In genomic region chr22:42078469-42079318, GRCh38 we compare ENCODE assay signal across 8 cellular contexts. TPM values are rescaled to one million over a fixed set of nuclear protein-coding genes. Genes with fewer than 3 reads are reported as not detected.
DNase-seq lines count a peak whose midpoint lies in the region; ATAC-seq, FAIRE-seq and TF ChIP-seq lines count a peak whose summit lies in the region.

No MANE protein-coding gene starts in this region.

- peaks cover 3% of the 10 kb centered on the region; the same call in 1 of the 3 replicates for H3K4me1 ChIP-seq in A549

- TF ChIP-seq CTCF in A549 (IDR thresholded peaks at IDR 0.05) (no peak), nephron progenitor cell (IDR thresholded peaks at IDR 0.05) (no peak)

- DNase-seq in A549 (ENCODE audit: low read depth in 1 of 2, low spot score in 1 of 2) (no peak), SHP77 treated with DMSO at 0.1 percent for 48 hours (lab: John Stamatoyannopoulos, UW) (peak; percentile 12), nephron progenitor cell (no peak), EL (no peak)

- peak overlapping the region; percentile 98 for H3K27ac Mint-ChIP-seq in nephron progenitor cell

- H3K4me1 Mint-ChIP-seq in nephron progenitor cell, result peaks cover 57% of the 10 kb centered on the region

- CTCF ChIA-PET in A549 (lab: Yijun Ruan, JAX), result interaction anchor here (1.0 to 4.4 kb wide), 4 partner anchors 12 to 366 kb away, joined by 4 to 23 read pairs (median 5); partner anchors contain the start of gene NDUFA6

- H3K4me3 ChIP-seq in A549, result peak overlapping the region; percentile 62

- ATAC-seq in A549, result peak in 1 of 2 experiments; percentile 2; a peak in 2 of 6 replicates
- ATAC-seq in GM21367 (IDR thresholded peaks at IDR 0.05; ENCODE audit: unreplicated experiment), result peak; percentile 1
- peak; percentile 17 for ATAC-seq in esophagus mucosa
- no peak for ATAC-seq in HG02884 (IDR thresholded peaks at IDR 0.05; ENCODE audit: unreplicated experiment)
- no peak for ATAC-seq in GM18511 (IDR thresholded peaks at IDR 0.05; ENCODE audit: unreplicated experiment)

- peaks cover 4% of the 10 kb centered on the region for H3K27me3 Mint-ChIP-seq in nephron progenitor cell (ENCODE audit: low read depth, poor library complexity)

- TF ChIP-seq POLR2A in A549 (IDR thresholded peaks at IDR 0.05; ENCODE audit: low read length), result no peak

- POLR2A ChIA-PET in A549 (lab: Yijun Ruan, JAX), result interaction anchor here (1.0 to 1.7 kb wide), 3 partner anchors 12 to 366 kb away, joined by 3 to 18 read pairs (median 5); partner anchors contain the start of genes NDUFA6 and WBP2NL

- peak overlapping the region; percentile 85 to 92 for H3K27ac ChIP-seq in A549

- H3K9me3 ChIP-seq in A549, result peaks cover 7% of the 10 kb centered on the region; the same call in 1 of the 3 replicates

- H3K36me3 Mint-ChIP-seq in nephron progenitor cell (ENCODE audit: low read depth), result peaks cover 16% of the 10 kb centered on the region

- no peak for TF ChIP-seq RAD21 in A549 (conservative IDR thresholded peaks at IDR 0.05 in 1 of 2, IDR thresholded peaks at IDR 0.05 in 1 of 2)

- no peak for TF ChIP-seq EP300 in A549 (IDR thresholded peaks at IDR 0.05)

- FAIRE-seq in A549 (lab: Jason Lieb, UNC), result no peak

- H3K4me3 Mint-ChIP-seq in nephron progenitor cell, result peak overlapping the region; percentile 96

- H3K9me3 Mint-ChIP-seq in nephron progenitor cell, result no peaks in the 10 kb centered on the region

- H3K4me2 ChIP-seq in A549, result peak overlapping the region; percentile 74

- 92% methylated on average over 18 of the region's 24 CpGs for WGBS in A549 (ENCODE audit: missing lambda C conversion rate)

TF ChIP-seq in A549, 52 proteins besides CTCF, POLR2A, EP300 and RAD21:
- TF ChIP-seq FOSL2 (IDR thresholded peaks at IDR 0.05) (no peak), FOSL2 (CRISPR knock-in tag; IDR thresholded peaks at IDR 0.05) (no peak), KDM1A (IDR thresholded peaks at IDR 0.05; ENCODE audit: low read depth) (no peak), JUN (IDR thresholded peaks at IDR 0.05) (no peak), NR3C1 (IDR thresholded peaks at IDR 0.05) (no peak), ZSCAN20 (CRISPR knock-in tag; IDR thresholded peaks at IDR 0.05) (no peak), MAZ (IDR thresholded peaks at IDR 0.05; ENCODE audit: borderline replicate concordance, low read depth, low read length) (no peak), ESRRA (IDR thresholded peaks at IDR 0.05; ENCODE audit: borderline replicate concordance, low read length) (no peak), NFE2L2 (conservative IDR thresholded peaks at IDR 0.05; ENCODE audit: low read length) (no peak), PHF8 (IDR thresholded peaks at IDR 0.05; ENCODE audit: borderline replicate concordance, low read depth) (no peak), BCL3 (IDR thresholded peaks at IDR 0.05) (no peak), SMC3 (IDR thresholded peaks at IDR 0.05) (no peak), GATA3 (IDR thresholded peaks at IDR 0.05; ENCODE audit: borderline replicate concordance) (no peak), HOXB5 (CRISPR knock-in tag; IDR thresholded peaks at IDR 0.05) (no peak)
- TF ChIP-seq, protein P1, sequence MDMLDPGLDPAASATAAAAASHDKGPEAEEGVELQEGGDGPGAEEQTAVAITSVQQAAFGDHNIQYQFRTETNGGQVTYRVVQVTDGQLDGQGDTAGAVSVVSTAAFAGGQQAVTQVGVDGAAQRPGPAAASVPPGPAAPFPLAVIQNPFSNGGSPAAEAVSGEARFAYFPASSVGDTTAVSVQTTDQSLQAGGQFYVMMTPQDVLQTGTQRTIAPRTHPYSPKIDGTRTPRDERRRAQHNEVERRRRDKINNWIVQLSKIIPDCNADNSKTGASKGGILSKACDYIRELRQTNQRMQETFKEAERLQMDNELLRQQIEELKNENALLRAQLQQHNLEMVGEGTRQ (IDR thresholded peaks at IDR 0.05), result no peak
- TF ChIP-seq, protein P2, sequence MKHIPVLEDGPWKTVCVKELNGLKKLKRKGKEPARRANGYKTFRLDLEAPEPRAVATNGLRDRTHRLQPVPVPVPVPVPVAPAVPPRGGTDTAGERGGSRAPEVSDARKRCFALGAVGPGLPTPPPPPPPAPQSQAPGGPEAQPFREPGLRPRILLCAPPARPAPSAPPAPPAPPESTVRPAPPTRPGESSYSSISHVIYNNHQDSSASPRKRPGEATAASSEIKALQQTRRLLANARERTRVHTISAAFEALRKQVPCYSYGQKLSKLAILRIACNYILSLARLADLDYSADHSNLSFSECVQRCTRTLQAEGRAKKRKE (CRISPR knock-in tag; IDR thresholded peaks at IDR 0.05; ENCODE audit: low read depth), result no peak
TF ChIP-seq in A549: peak in this region for 0.

RNA-seq across cellular contexts. Expression of gene SMDT1, which starts 0.8 kb away (rescaled TPM):
- polyA plus RNA-seq in A549 (2011; rRNA removed) (26.7 and 27.1 TPM in 2 replicates), A549 (2017; fragmentation: RNase III; extraction: RNeasy Plus Mini Kit Qiagen cat#74134 plus additional on column Dnase treatment) (23.9 to 29.7 TPM (median 25.3 TPM) in 3 replicates)
- polyA plus RNA-seq in A549 (2012; cell fraction: cytosol; rRNA removed), result 29.9 and 35.1 TPM in 2 replicates
- 11.6 and 13.6 TPM in 2 replicates for polyA plus RNA-seq in A549 (2012; cell fraction: nucleus; rRNA removed)
- 5.5 and 5.7 TPM in 2 replicates for polyA minus RNA-seq in A549 (2011; rRNA and poly(A)+ RNA removed)
- total RNA-seq in esophagus mucosa, result 86.4 TPM

RNA-seq across cellular contexts. Expression of gene PHETA2, which starts 4.6 kb away (rescaled TPM):
- polyA plus RNA-seq in A549 (2011; rRNA removed), result 0.03 TPM in 1 of 2 replicates, not detected in the other
- not detected in 2 replicates for polyA plus RNA-seq in A549 (2012; cell fraction: cytosol; rRNA removed)
- polyA plus RNA-seq in A549 (2012; cell fraction: nucleus; rRNA removed), result 0.05 and 0.06 TPM in 2 replicates
- polyA plus RNA-seq in A549 (2017; fragmentation: RNase III; extraction: RNeasy Plus Mini Kit Qiagen cat#74134 plus additional on column Dnase treatment), result 0.04 TPM in 1 of 3 replicates, not detected in the others
- polyA minus RNA-seq in A549 (2011; rRNA and poly(A)+ RNA removed), result not detected in 2 replicates
- 5.5 TPM for total RNA-seq in esophagus mucosa

RNA-seq across cellular contexts. Expression of gene NAGA, which starts 8.1 kb away (rescaled TPM):
- 8.9 and 11.4 TPM in 2 replicates for polyA plus RNA-seq in A549 (2011; rRNA removed)
- 8.9 and 11.9 TPM in 2 replicates for polyA plus RNA-seq in A549 (2012; cell fraction: cytosol; rRNA removed)
- polyA plus RNA-seq in A549 (2012; cell fraction: nucleus; rRNA removed), result 18.8 and 20.0 TPM in 2 replicates
- 6.3 to 6.6 TPM (median 6.5 TPM) in 3 replicates for polyA plus RNA-seq in A549 (2017; fragmentation: RNase III; extraction: RNeasy Plus Mini Kit Qiagen cat#74134 plus additional on column Dnase treatment)
- 16.8 and 18.2 TPM in 2 replicates for polyA minus RNA-seq in A549 (2011; rRNA and poly(A)+ RNA removed)
- total RNA-seq in esophagus mucosa, result 11.2 TPM

RNA-seq across cellular contexts. Expression of gene NDUFA6, which starts 11.9 kb away (rescaled TPM):
- polyA plus RNA-seq in A549 (2011; rRNA removed), result 70.7 and 99.0 TPM in 2 replicates
- 66.4 and 85.3 TPM in 2 replicates for polyA plus RNA-seq in A549 (2012; cell fraction: cytosol; rRNA removed)
- 25.1 and 35.4 TPM in 2 replicates for polyA plus RNA-seq in A549 (2012; cell fraction: nucleus; rRNA removed)
- polyA plus RNA-seq in A549 (2017; fragmentation: RNase III; extraction: RNeasy Plus Mini Kit Qiagen cat#74134 plus additional on column Dnase treatment), result 79.1 to 81.4 TPM (median 79.6 TPM) in 3 replicates
- polyA minus RNA-seq in A549 (2011; rRNA and poly(A)+ RNA removed), result 9.8 and 13.3 TPM in 2 replicates
- 76.9 TPM for total RNA-seq in esophagus mucosa

RNA-seq across cellular contexts. Expression of gene CYP2D6, which starts 51.9 kb away (rescaled TPM):
- polyA plus RNA-seq in A549 (2011; rRNA removed) (0.59 and 0.79 TPM in 2 replicates), A549 (2017; fragmentation: RNase III; extraction: RNeasy Plus Mini Kit Qiagen cat#74134 plus additional on column Dnase treatment) (0.63 to 1.0 TPM (median 0.91 TPM) in 3 replicates)
- 0.89 and 1.3 TPM in 2 replicates for polyA plus RNA-seq in A549 (2012; cell fraction: cytosol; rRNA removed)
- polyA plus RNA-seq in A549 (2012; cell fraction: nucleus; rRNA removed), result 10.1 and 12.0 TPM in 2 replicates
- 0.70 and 1.1 TPM in 2 replicates for polyA minus RNA-seq in A549 (2011; rRNA and poly(A)+ RNA removed)
- total RNA-seq in esophagus mucosa, result 1.1 TPM

Comparison
In these comparisons a context has a peak if more than half of its experiments do, and no peak if none do; other contexts are left out.
1. ATAC-seq: peak in GM21367 (single experiment) and esophagus mucosa (single experiment); none in HG02884 (single experiment) and GM18511 (single experiment).